Comparison of ENCODE assay signal across 8 cellular contexts in genomic region chr9:135087489-135087791, GRCh38. TPM values are rescaled to one million over a fixed set of nuclear protein-coding genes. Genes with fewer than 3 reads are reported as not detected.
DNase-seq lines count a peak whose midpoint lies in the region; ATAC-seq and TF ChIP-seq lines count a peak whose summit lies in the region.

Gene OLFM1, plus strand, starts transcription at chr9:135087668. Its CDS starts 322 bp downstream, at chr9:135087990.

- no peaks in the 10 kb centered on the region for H3K79me2 ChIP-seq in PC-3 (ENCODE audit: low read length)

- H3K9me3 Mint-ChIP-seq in natural killer cell, result peaks cover 0 to 4% of the 10 kb centered on the region in 2 donors

- H3K36me3 Mint-ChIP-seq in natural killer cell, result no peaks in the 10 kb centered on the region

- intact Hi-C loops in PC-3 (cut with micrococcal nuclease), result no loop called here
- intact Hi-C loops in dorsolateral prefrontal cortex (cut with DNase I), result loop anchor here (2.0 to 10.0 kb wide), 5 partner anchors 257 to 640 kb away; partner anchors contain the start of gene PPP1R26 (in 1 of the 2)
- intact Hi-C loops in right lobe of liver (cut with DNase I), result loop anchor here (5.0 kb wide), 2 partner anchors 255 to 325 kb away; no protein-coding TSS in a partner anchor
- intact Hi-C loops in natural killer cell (cut with micrococcal nuclease), result no loop called here

- H3K27me3 ChIP-seq in PC-3 (ENCODE audit: low read length) (peaks cover 13% of the 10 kb centered on the region; the same call in 1 of the 2 replicates), dorsolateral prefrontal cortex (peaks cover 0 to 30% (median 13%) of the 10 kb centered on the region in 45 donors), right lobe of liver (peaks cover 0 to 22% of the 10 kb centered on the region in 2 donors), subcutaneous abdominal adipose tissue (ENCODE audit: control insufficient read depth in 5 of 5, insufficient read depth in 4 of 5, low read length in 5 of 5) (peaks cover 15 to 42% (median 31%) of the 10 kb centered on the region in 5 donors)

- no peaks in the 10 kb centered on the region for H3K9me2 ChIP-seq in PC-3 (replicated peaks; ENCODE audit: low read length)

- ATAC-seq in PC-3 (peak; percentile 66), right lobe of liver (peak; percentile 71 to 84 (median 76)), natural killer cell (no peak), GM19023 (IDR thresholded peaks at IDR 0.05; ENCODE audit: unreplicated experiment) (no peak)

- no peaks in the 10 kb centered on the region for H3F3A ChIP-seq in PC-3 (ENCODE audit: low read length, unreplicated experiment)

- H3K4me3 ChIP-seq in PC-3 (ENCODE audit: low read length) (no peak within 1 kb of the TSS), dorsolateral prefrontal cortex (peak within 1 kb of the TSS; percentile 21 to 76 (median 62)), right lobe of liver (peak within 1 kb of the TSS; percentile 11 to 33 (median 12)), subcutaneous abdominal adipose tissue (ENCODE audit: low read depth in 1 of 5, low read length in 5 of 5) (peak within 1 kb of the TSS in 4 of 5 donors; percentile 42 to 64 (median 56))

- no peaks in the 10 kb centered on the region for H3K9me3 ChIP-seq in PC-3 (ENCODE audit: low read length)
- no peaks in the 10 kb centered on the region for H3K9me3 ChIP-seq in right lobe of liver
- no peaks in the 10 kb centered on the region for H3K9me3 ChIP-seq in subcutaneous abdominal adipose tissue (ENCODE audit: control insufficient read depth in 5 of 5, low read length in 5 of 5)

- H3K4me1 Mint-ChIP-seq in natural killer cell, result peaks cover 6% of the 10 kb centered on the region in 2 donors

- POLR2A ChIA-PET in PC-3 (lab: Charles Lee; ENCODE audit: unreplicated experiment), result no interaction called here

- H2AFZ ChIP-seq in PC-3 (ENCODE audit: low read length), result 0 out of 2 replicates have a peak within 1 kb of the TSS, but pooled peaks have one; percentile 63

- TF ChIP-seq CTCF in PC-3 (conservative IDR thresholded peaks at IDR 0.05; ENCODE audit: low read depth, low read length) (peak; percentile 35; the same call in 1 of the 2 replicates), dorsolateral prefrontal cortex (IDR thresholded peaks at IDR 0.05 in 54 of 56, conservative IDR thresholded peaks at IDR 0.05 in 2 of 56; ENCODE audit: low read depth in 1 of 56, partially characterized antibody in 56 of 56) (peak; percentile 48 to 84 (median 71)), right lobe of liver (IDR thresholded peaks at IDR 0.05) (peak; percentile 53 to 69 (median 59)), natural killer cell (IDR thresholded peaks at IDR 0.05) (no peak)

- DNase-seq in stimulated activated CD4-positive, alpha-beta T cell treated with anti-CD3 and anti-CD28 coated beads, Interleukin-15, amount 100 ng/mL, for 24 hours, result peak; percentile 71
- no peak for DNase-seq in stimulated activated CD4-positive, alpha-beta T cell treated with anti-CD3 and anti-CD28 coated beads, Interleukin-4, amount 100 ng/mL, for 24 hours
- DNase-seq in PC-3 (peak; percentile 48), dorsolateral prefrontal cortex (peak; percentile 45 to 93 (median 83)), right lobe of liver (peak; percentile 72 to 81 (median 73)), natural killer cell (no peak)

- peaks cover 15 to 37% of the 10 kb centered on the region in 2 donors for H3K27me3 Mint-ChIP-seq in natural killer cell (ENCODE audit: low read depth in 2 of 2)

- H3K9ac ChIP-seq in PC-3 (ENCODE audit: low read length) (no peak within 1 kb of the TSS), subcutaneous abdominal adipose tissue (ENCODE audit: low read length in 5 of 5) (peak within 1 kb of the TSS in 2 of 5 donors; percentile 35 to 39)

- no peak for TF ChIP-seq POLR2A in right lobe of liver (IDR thresholded peaks at IDR 0.05)

- no peaks in the 10 kb centered on the region for H4K20me1 ChIP-seq in PC-3 (ENCODE audit: low read length)

- no peak within 1 kb of the TSS for H3K27ac Mint-ChIP-seq in natural killer cell

- BruUV-seq in PC-3 (replicated peaks; lab: Mats Ljungman, UMichigan), result no TSS peak

- H3K4me1 ChIP-seq in PC-3 (ENCODE audit: insufficient read depth, low read length) (no peaks in the 10 kb centered on the region), right lobe of liver (peaks cover 0 to 8% (median 0%) of the 10 kb centered on the region in 4 donors), subcutaneous abdominal adipose tissue (ENCODE audit: control insufficient read depth in 5 of 5, insufficient read depth in 5 of 5, low read length in 5 of 5) (peaks cover 1 to 41% (median 32%) of the 10 kb centered on the region in 5 donors)

- H3K4me3 Mint-ChIP-seq in natural killer cell, result no peak within 1 kb of the TSS

- H3K36me3 ChIP-seq in PC-3 (ENCODE audit: low read depth, low read length), result no peaks in the 10 kb centered on the region
- no peaks in the 10 kb centered on the region for H3K36me3 ChIP-seq in right lobe of liver
- H3K36me3 ChIP-seq in subcutaneous abdominal adipose tissue (ENCODE audit: control insufficient read depth in 5 of 5, insufficient read depth in 5 of 5, low read length in 5 of 5), result peaks cover 0 to 6% (median 0%) of the 10 kb centered on the region in 5 donors

- no peak within 1 kb of the TSS for H3K4me2 ChIP-seq in PC-3 (ENCODE audit: low read length)

- CTCF ChIA-PET in PC-3 (lab: Charles Lee), result no interaction called here

- no CpG with 5 or more reads among the region's 40 CpGs for WGBS in right lobe of liver (ENCODE audit: insufficient coverage, low coverage, low lambda C conversion rate, missing lambda C conversion rate)

- H3K27ac ChIP-seq in PC-3 (ENCODE audit: low read length) (no peak within 1 kb of the TSS), dorsolateral prefrontal cortex (peak within 1 kb of the TSS in 55 of 59 donors; percentile 8 to 91 (median 72)), right lobe of liver (no peak within 1 kb of the TSS), subcutaneous abdominal adipose tissue (ENCODE audit: low read depth, low read length) (no peak within 1 kb of the TSS)

RNA-seq across cellular contexts. Expression of gene OLFM1, which starts in this region (rescaled TPM):
- total RNA-seq in PC-3 (2014; rRNA removed) (0.44 TPM in 1 of 2 replicates, not detected in the other), dorsolateral prefrontal cortex (1,000 to 10,000 TPM in 2 of 120 experiments, 100 to 1,000 TPM in 118; 171 to 1,128 (median 638) TPM), right lobe of liver (1 to 10 TPM; 1.1 to 5.9 (median 3.5) TPM), natural killer cell (under 1 TPM in 1 of 3 donors, not detected in 2; 0.18 TPM)

Comparison
In these comparisons a context has a peak if more than half of its experiments do, and no peak if none do; other contexts are left out.
1. RNA of gene OLFM1 (total RNA-seq): 171 to 1,128 TPM in dorsolateral prefrontal cortex; 1.1 to 5.9 TPM in right lobe of liver, 0.44 TPM in PC-3 and 0.18 TPM in natural killer cell; every median in the first group is over 10 times any median in the second.
2. DNase-seq: peak in stimulated activated CD4-positive, alpha-beta T cell treated with anti-CD3 and anti-CD28 coated beads, Interleukin-15, amount 100 ng/mL, for 24 hours (single experiment), dorsolateral prefrontal cortex (10 of 10) and right lobe of liver (3 of 3); none in stimulated activated CD4-positive, alpha-beta T cell treated with anti-CD3 and anti-CD28 coated beads, Interleukin-4, amount 100 ng/mL, for 24 hours (single experiment) and natural killer cell (single experiment).
3. Peak in DNase-seq and ATAC-seq in PC-3; RNA of the gene not detected or under 1 TPM.
4. ATAC-seq: peak in right lobe of liver (4 of 4); none in natural killer cell (0 of 3) and GM19023 (single experiment).
5. H3K27ac ChIP-seq: peak in dorsolateral prefrontal cortex (55 of 59); none in PC-3 (single experiment), right lobe of liver (0 of 3) and subcutaneous abdominal adipose tissue (single experiment).
6. intact Hi-C loops: an anchor here in dorsolateral prefrontal cortex (2.0 to 10.0 kb wide) and right lobe of liver (5.0 kb wide); none called in PC-3 and natural killer cell.